ENCODE assay signal across 12 cellular contexts in the genomic region with DNA sequence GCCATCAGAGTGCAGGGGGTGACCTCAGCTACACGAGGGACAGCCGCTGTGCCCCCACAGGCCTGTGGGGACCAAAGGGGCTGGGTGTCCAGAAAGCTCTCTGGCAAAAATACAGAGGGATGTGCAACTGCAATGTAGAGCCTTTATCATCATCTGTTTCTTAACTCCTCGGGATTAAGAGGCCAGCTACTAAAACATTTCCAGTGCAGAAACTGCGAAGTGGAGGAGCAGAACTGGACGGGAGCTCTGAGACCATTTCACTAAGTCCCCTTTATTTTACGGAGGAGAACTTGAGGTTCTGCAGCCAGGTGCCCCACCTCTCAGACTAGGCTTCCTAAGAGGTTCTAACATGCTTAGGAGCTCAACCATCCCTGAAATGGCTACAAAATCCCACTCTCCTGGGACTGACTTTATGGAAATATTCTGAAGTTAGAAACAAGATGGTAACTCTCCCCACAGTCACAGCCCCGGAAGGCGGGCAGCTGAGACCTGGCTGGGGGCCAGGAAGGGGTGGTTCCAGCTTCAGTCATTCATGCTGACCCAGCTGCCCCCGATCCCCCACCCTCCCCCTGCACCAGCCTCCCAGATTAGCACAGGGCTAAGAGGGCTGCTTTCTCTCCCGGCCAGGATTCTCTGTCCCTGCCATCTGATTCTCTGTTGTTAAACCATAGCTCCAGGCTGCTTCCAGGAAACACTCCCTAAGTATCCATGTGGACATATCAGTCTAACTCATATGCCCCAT. TPM values are rescaled to one million over a fixed set of nuclear protein-coding genes. Genes with fewer than 3 reads are reported as not detected.
DNase-seq lines count a peak whose midpoint lies in the region; FAIRE-seq and TF ChIP-seq lines count a peak whose summit lies in the region.
"Had no signal": no experiment of that assay in that cellular context is flagged by ENCODE, and none has a peak within 500 bp of the region (broad histone marks: within the 10 kb centered on the region; RNA-seq: fewer than 3 reads in every experiment).

No MANE protein-coding gene starts in this region.

- peaks cover 40% of the 10 kb centered on the region for H3K79me1 ChIP-seq in mesenchymal stem cell (replicated peaks; ENCODE audit: low read length, poor library complexity, severe bottlenecking)

- H3K9me3 ChIP-seq in mesenchymal stem cell (ENCODE audit: control insufficient read depth, low read length): no peaks in the 10 kb centered on the region
- no peaks in the 10 kb centered on the region for H3K9me3 ChIP-seq in uterus
- no peaks in the 10 kb centered on the region for H3K9me3 ChIP-seq in OCI-LY7 (ENCODE audit: low read length)

- TF ChIP-seq POLR2A in uterus (IDR thresholded peaks at IDR 0.05) (no peak), GM12892 (IDR thresholded peaks at IDR 0.05; ENCODE audit: low read depth, low read length) (no peak)

- no peaks in the 10 kb centered on the region for H4K20me1 ChIP-seq in OCI-LY7 (ENCODE audit: insufficient read depth, low read length)

- peak overlapping the region; percentile 19 for H3K9ac ChIP-seq in mesenchymal stem cell (ENCODE audit: low read length)

- H3K4ac ChIP-seq in mesenchymal stem cell (ENCODE audit: low read depth in 1 of 2, low read length in 2 of 2): peak overlapping the region in 1 of 2 experiments; percentile 52

- BruUV-seq in OCI-LY7 (replicated peaks; lab: Mats Ljungman, UMichigan): no TSS peak

- peak overlapping the region; percentile 80 for H2BK120ac ChIP-seq in mesenchymal stem cell (ENCODE audit: low read depth, low read length)

- DNase-seq in NCI-H345 (lab: John Stamatoyannopoulos, UW) (peak; percentile 17), NCI-H345 treated with DMSO at 0.1 percent for 48 hours (lab: John Stamatoyannopoulos, UW; ENCODE audit: unreplicated experiment) (no peak), caudate nucleus (lab: John Stamatoyannopoulos, UW) (peak in 43 of 61 donors; percentile 6 to 64 (median 42)), mesenchymal stem cell (peak; percentile 56), uterus (peak; percentile 35 to 40), GM12892 (ENCODE audit: insufficient read length) (no peak), AG20443 (ENCODE audit: low spot score) (no peak), OCI-LY7 (ENCODE audit: low spot score) (no peak)
- DNase-seq: activated CD4-positive, alpha-beta memory T cell treated with anti-CD3 and anti-CD28 coated beads for 36 hours; amniotic stem cell; PC-3 had no signal

- peak overlapping the region; percentile 63 for H4K91ac ChIP-seq in mesenchymal stem cell (ENCODE audit: low read length)

- POLR2A ChIA-PET in OCI-LY7 (lab: Charles Lee): interaction anchor here (0.9 kb wide), 2 partner anchors 9 to 13 kb away, joined by 3 read pairs; no protein-coding TSS in a partner anchor

- H2BK15ac ChIP-seq in mesenchymal stem cell (ENCODE audit: low read depth, poor library complexity, severe bottlenecking): no peak overlapping the region

- H3K18ac ChIP-seq in mesenchymal stem cell (ENCODE audit: low read depth in 1 of 2, low read length in 2 of 2): peak overlapping the region; percentile 23 to 53

- 63% methylated on average over 10 of the region's 10 CpGs for WGBS in mesenchymal stem cell

- intact Hi-C loops in uterus (cut with DNase I; ENCODE audit: low total_unique reads): no loop called here
- intact Hi-C loops in OCI-LY7 (cut with micrococcal nuclease; ENCODE audit: unreplicated experiment): no loop called here

- H3K14ac ChIP-seq in mesenchymal stem cell (ENCODE audit: low read length in 2 of 2): no peak overlapping the region

- H2BK5ac ChIP-seq in mesenchymal stem cell (ENCODE audit: low read depth, low read length, poor library complexity, severe bottlenecking): no peak overlapping the region

- no peak overlapping the region for H3K4me3 ChIP-seq in mesenchymal stem cell (ENCODE audit: insufficient read depth in 1 of 2, low read depth in 1 of 2, low read length in 2 of 2)
- no peak overlapping the region for H3K4me3 ChIP-seq in uterus
- no peak overlapping the region for H3K4me3 ChIP-seq in OCI-LY7 (ENCODE audit: low read depth, low read length, poor library complexity, severe bottlenecking)

- no peaks in the 10 kb centered on the region for H3K79me2 ChIP-seq in OCI-LY7 (ENCODE audit: insufficient read depth, low read depth, low read length)

- H3K4me1 ChIP-seq in mesenchymal stem cell (ENCODE audit: control insufficient read depth, insufficient read depth, low read depth, low read length) (peaks cover 30% of the 10 kb centered on the region), uterus (peaks cover 4 to 33% of the 10 kb centered on the region in 2 donors), OCI-LY7 (ENCODE audit: insufficient read depth, low read length, poor library complexity, severe bottlenecking) (no peaks in the 10 kb centered on the region)

- no peak for TF ChIP-seq CTCF in uterus (IDR thresholded peaks at IDR 0.05)
- TF ChIP-seq CTCF in OCI-LY7 (conservative IDR thresholded peaks at IDR 0.05; ENCODE audit: low read length): no peak

- no peaks in the 10 kb centered on the region for H3K9me2 ChIP-seq in OCI-LY7 (ENCODE audit: insufficient read depth, low read length)

- H3K27me3 ChIP-seq in mesenchymal stem cell (ENCODE audit: control insufficient read depth in 1 of 2, insufficient read depth in 1 of 2, low read length in 2 of 2) (no peaks in the 10 kb centered on the region), uterus (no peaks in the 10 kb centered on the region)

- peaks cover 51 to 74% of the 10 kb centered on the region in 2 experiments for H3K36me3 ChIP-seq in mesenchymal stem cell (ENCODE audit: control insufficient read depth in 1 of 2, insufficient read depth in 2 of 2, low read depth in 1 of 2, low read length in 2 of 2)
- no peaks in the 10 kb centered on the region for H3K36me3 ChIP-seq in uterus
- H3K36me3 ChIP-seq in OCI-LY7 (ENCODE audit: insufficient read depth, low read length): no peaks in the 10 kb centered on the region

- CTCF ChIA-PET in OCI-LY7 (lab: Charles Lee; ENCODE audit: unreplicated experiment): no interaction called here

- peak overlapping the region; percentile 16 for H4K8ac ChIP-seq in mesenchymal stem cell (ENCODE audit: low read length)

- peak overlapping the region; percentile 25 to 80 for H2BK12ac ChIP-seq in mesenchymal stem cell (ENCODE audit: low read length in 2 of 2)

- H2AFZ ChIP-seq in mesenchymal stem cell (ENCODE audit: low read depth, low read length) (no peak overlapping the region), OCI-LY7 (ENCODE audit: low read length) (no peak overlapping the region)

- FAIRE-seq in GM12892 (lab: Jason Lieb, UNC): no peak
- FAIRE-seq: HTR-8/SVneo had no signal

- H3K27ac ChIP-seq in caudate nucleus (ENCODE audit: low read depth, low read length) (no peak overlapping the region), mesenchymal stem cell (ENCODE audit: low read length, poor library complexity, severe bottlenecking) (peak overlapping the region; percentile 15), uterus (peak overlapping the region; percentile 35 to 75), OCI-LY7 (ENCODE audit: low read depth, low read length, poor library complexity, severe bottlenecking) (no peak overlapping the region)

- peak overlapping the region; percentile 56 for H2AK5ac ChIP-seq in mesenchymal stem cell (ENCODE audit: low read length, severe bottlenecking)

- no peak overlapping the region for H3K23ac ChIP-seq in mesenchymal stem cell (ENCODE audit: low read length in 2 of 2)

- H3K4me2 ChIP-seq in mesenchymal stem cell (ENCODE audit: low read length, poor library complexity, severe bottlenecking) (no peak overlapping the region), OCI-LY7 (ENCODE audit: low read length) (no peak overlapping the region)

RNA-seq across cellular contexts. Expression of a gene that starts 40.3 kb away (rescaled TPM):
- polyA plus RNA-seq in mesenchymal stem cell (2013, experiment 1 of 2): 10.5 TPM
- 10.9 TPM for polyA plus RNA-seq in mesenchymal stem cell (2013, experiment 2 of 2)
- total RNA-seq in uterus: 10 to 100 TPM in 3 of 4 donors, 1 to 10 TPM in 1; 5.4 to 54.8 (median 19.9) TPM
- polyA plus RNA-seq in GM12892 (2012; ENCODE audit: missing spikeins): 25.1 TPM
- 24.8 and 34.9 TPM in 2 replicates for total RNA-seq in OCI-LY7 (2014; rRNA removed; shearing (Covaris generic))
- 29.3 and 62.7 TPM in 2 replicates for total RNA-seq in OCI-LY7 (2022)

Comparison
In these comparisons a context has a peak if more than half of its experiments do, and no peak if none do; other contexts are left out.
1. DNase-seq: peak in NCI-H345 (single experiment), caudate nucleus (43 of 61), mesenchymal stem cell (single experiment) and uterus (2 of 2); none in NCI-H345 treated with DMSO at 0.1 percent for 48 hours (single experiment), GM12892 (single experiment), AG20443 (single experiment) and OCI-LY7 (single experiment).
2. H3K27ac ChIP-seq: peak in mesenchymal stem cell (single experiment) and uterus (2 of 2); none in caudate nucleus (single experiment) and OCI-LY7 (single experiment).